In genomic region chr10:91034494-91035157, GRCh38 we compare ENCODE assay signal across 8 cellular contexts.
A peak's percentile ranks its signal among the peaks of the same experiment; 100 is the strongest.
DNase-seq lines count a peak whose midpoint lies in the region; ATAC-seq and TF ChIP-seq lines count a peak whose summit lies in the region.

No MANE protein-coding gene starts in this region.

- no peaks in the 10 kb centered on the region for H3K36me3 ChIP-seq in CD8-positive, alpha-beta memory T cell (ENCODE audit: insufficient read depth, low read length)

- H3K27me3 Mint-ChIP-seq in CD8-positive, alpha-beta memory T cell = peaks cover 0 to 4% of the 10 kb centered on the region in 2 donors
- H3K27me3 Mint-ChIP-seq in effector memory CD8-positive, alpha-beta T cell = no peaks in the 10 kb centered on the region
- H3K27me3 Mint-ChIP-seq in nephron progenitor cell (ENCODE audit: low read depth, poor library complexity) = peaks cover 3% of the 10 kb centered on the region

- peaks cover 0 to 3% (median 0%) of the 10 kb centered on the region in 5 donors for H3K9me3 Mint-ChIP-seq in CD8-positive, alpha-beta memory T cell
- peaks cover 3 to 7% of the 10 kb centered on the region in 2 donors for H3K9me3 Mint-ChIP-seq in effector memory CD8-positive, alpha-beta T cell
- H3K9me3 Mint-ChIP-seq in nephron progenitor cell = no peaks in the 10 kb centered on the region

- no peak overlapping the region for H3K4me3 ChIP-seq in CD8-positive, alpha-beta memory T cell (ENCODE audit: low read length)

- TF ChIP-seq CTCF in nephron progenitor cell (IDR thresholded peaks at IDR 0.05) = no peak

- peaks cover 23% of the 10 kb centered on the region for H3K4me1 ChIP-seq in CD8-positive, alpha-beta memory T cell (ENCODE audit: insufficient read depth, low read length)

- H3K27me3 ChIP-seq in CD8-positive, alpha-beta memory T cell (ENCODE audit: insufficient read depth, low read length, poor library complexity, severe bottlenecking) = no peaks in the 10 kb centered on the region

- POLR2A ChIA-PET in CD8-positive, alpha-beta memory T cell (lab: Charles Lee) = interaction anchor here (1.5 kb wide), 1 partner anchor 129 kb away, joined by 6 read pairs; no protein-coding TSS in a partner anchor

- peaks cover 23 to 25% (median 25%) of the 10 kb centered on the region in 3 donors for H3K4me1 Mint-ChIP-seq in CD8-positive, alpha-beta memory T cell
- peaks cover 19 to 20% of the 10 kb centered on the region in 2 donors for H3K4me1 Mint-ChIP-seq in effector memory CD8-positive, alpha-beta T cell (ENCODE audit: low read depth in 2 of 2)
- peaks cover 53% of the 10 kb centered on the region for H3K4me1 Mint-ChIP-seq in nephron progenitor cell

- H3K9me3 ChIP-seq in CD8-positive, alpha-beta memory T cell (ENCODE audit: low read length) = no peaks in the 10 kb centered on the region

- CTCF ChIA-PET in CD8-positive, alpha-beta memory T cell (lab: Charles Lee) = interaction anchor here (1.8 kb wide), 1 partner anchor 16 kb away, joined by 4 read pairs; no protein-coding TSS in a partner anchor

- ATAC-seq in effector memory CD8-positive, alpha-beta T cell (replicated peaks) = no peak

- no peaks in the 10 kb centered on the region for H3K36me3 Mint-ChIP-seq in CD8-positive, alpha-beta memory T cell
- H3K36me3 Mint-ChIP-seq in effector memory CD8-positive, alpha-beta T cell (ENCODE audit: insufficient read depth) = no peaks in the 10 kb centered on the region
- no peaks in the 10 kb centered on the region for H3K36me3 Mint-ChIP-seq in nephron progenitor cell (ENCODE audit: low read depth)

- peak overlapping the region in 4 of 7 donors; percentile 7 to 60 (median 26) for H3K4me3 Mint-ChIP-seq in CD8-positive, alpha-beta memory T cell
- H3K4me3 Mint-ChIP-seq in effector memory CD8-positive, alpha-beta T cell = peak overlapping the region; percentile 48 to 53
- H3K4me3 Mint-ChIP-seq in nephron progenitor cell = no peak overlapping the region

- in situ Hi-C loops in G401 (cut with HindIII; ENCODE audit: low sequenced_read_pairs) = no loop called here

- DNase-seq in CD8-positive, alpha-beta memory T cell = no peak
- DNase-seq in NCI-H2107 treated with DMSO at 0.1 percent for 48 hours (lab: John Stamatoyannopoulos, UW; ENCODE audit: unreplicated experiment) (peak; percentile 39), nephron progenitor cell (peak; percentile 29), retina (no peak), G401 (ENCODE audit: low spot score) (no peak), NCI-H82 treated with DMSO at 0.1 percent for 48 hours (lab: John Stamatoyannopoulos, UW; ENCODE audit: unreplicated experiment) (no peak), NCI-H146 treated with DMSO at 0.1 percent for 48 hours (lab: John Stamatoyannopoulos, UW; ENCODE audit: unreplicated experiment) (no peak)
- DNase-seq in effector memory CD8-positive, alpha-beta T cell = no peak

- no peak overlapping the region for H3K27ac ChIP-seq in CD8-positive, alpha-beta memory T cell (ENCODE audit: low read depth, low read length)

- H3K27ac Mint-ChIP-seq in CD8-positive, alpha-beta memory T cell = peak overlapping the region; percentile 38 to 92 (median 83)
- peak overlapping the region; percentile 82 to 85 for H3K27ac Mint-ChIP-seq in effector memory CD8-positive, alpha-beta T cell
- H3K27ac Mint-ChIP-seq in nephron progenitor cell = peak overlapping the region; percentile 73

Comparison
In these comparisons a context has a peak if more than half of its experiments do, and no peak if none do; other contexts are left out.
1. DNase-seq: peak in NCI-H2107 treated with DMSO at 0.1 percent for 48 hours (single experiment) and nephron progenitor cell (single experiment); none in CD8-positive, alpha-beta memory T cell (0 of 5), effector memory CD8-positive, alpha-beta T cell (0 of 3), retina (single experiment), G401 (single experiment), NCI-H82 treated with DMSO at 0.1 percent for 48 hours (single experiment) and NCI-H146 treated with DMSO at 0.1 percent for 48 hours (single experiment).
2. Peak in every context shown above with its lines, with median percentiles within 50 percentile points of each other: H3K27ac Mint-ChIP-seq.